9 cellular contexts compared by ENCODE assay signal in the genomic region with DNA sequence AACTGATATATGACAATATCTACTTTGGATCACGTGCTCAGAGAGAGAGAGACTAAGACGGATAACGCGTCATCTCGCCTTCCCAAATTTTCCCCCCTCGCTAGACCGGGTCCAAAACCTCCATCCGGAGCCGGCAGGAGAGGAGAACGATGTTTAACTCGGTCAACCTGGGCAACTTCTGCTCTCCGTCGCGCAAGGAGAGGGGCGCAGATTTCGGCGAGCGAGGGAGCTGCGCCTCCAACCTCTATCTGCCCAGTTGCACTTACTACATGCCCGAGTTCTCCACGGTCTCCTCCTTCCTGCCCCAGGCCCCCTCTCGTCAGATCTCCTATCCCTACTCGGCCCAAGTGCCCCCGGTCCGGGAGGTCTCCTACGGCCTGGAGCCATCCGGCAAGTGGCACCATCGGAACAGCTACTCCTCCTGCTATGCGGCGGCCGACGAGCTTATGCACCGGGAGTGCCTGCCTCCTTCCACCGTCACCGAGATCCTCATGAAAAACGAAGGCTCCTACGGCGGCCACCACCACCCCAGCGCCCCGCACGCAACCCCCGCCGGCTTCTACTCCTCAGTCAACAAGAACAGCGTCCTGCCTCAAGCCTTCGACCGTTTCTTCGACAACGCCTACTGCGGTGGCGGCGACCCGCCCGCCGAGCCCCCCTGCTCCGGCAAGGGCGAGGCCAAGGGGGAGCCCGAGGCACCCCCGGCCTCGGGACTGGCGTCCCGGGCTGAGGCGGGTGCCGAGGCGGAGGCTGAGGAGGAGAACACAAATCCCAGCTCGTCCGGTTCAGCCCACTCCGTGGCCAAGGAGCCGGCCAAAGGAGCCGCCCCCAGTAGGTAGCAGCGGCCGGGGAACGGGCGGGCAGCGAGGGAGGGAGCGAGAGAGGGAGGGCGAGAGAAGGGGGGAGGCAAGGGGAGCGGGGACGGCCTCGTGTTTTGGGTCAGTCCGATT. TPM values are rescaled to one million over a fixed set of nuclear protein-coding genes. Genes with fewer than 3 reads are reported as not detected.
DNase-seq lines count a peak whose midpoint lies in the region; ATAC-seq and TF ChIP-seq lines count a peak whose summit lies in the region.
"Had no signal": no experiment of that assay in that cellular context is flagged by ENCODE, and none has a peak within 500 bp of the region (broad histone marks: within the 10 kb centered on the region; RNA-seq: fewer than 3 reads in every experiment).

A gene (plus strand): TSS at position 34 of the 950 bp plus-strand sequence. CDS start 116 bp downstream, at position 150.

- peaks cover 15% of the 10 kb centered on the region for H3K4me1 Mint-ChIP-seq in osteocyte (ENCODE audit: unreplicated experiment)

- no peaks in the 10 kb centered on the region for H3K27me3 ChIP-seq in MG63
- peaks cover 31 to 100% (median 87%) of the 10 kb centered on the region in 4 donors for H3K27me3 ChIP-seq in esophagus squamous epithelium

- peak within 1 kb of the TSS; percentile 14 for H3K4me3 Mint-ChIP-seq in osteocyte (ENCODE audit: unreplicated experiment)

- TF ChIP-seq CTCF in coronary artery (IDR thresholded peaks at IDR 0.05) (no peak), osteocyte (IDR thresholded peaks at IDR 0.05) (no peak), esophagus squamous epithelium (IDR thresholded peaks at IDR 0.05) (no peak)

- WGBS in esophagus squamous epithelium, 2 donors, result 9 to 21% methylated on average over 24 to 32 of the region's 80 CpGs

- intact Hi-C loops in esophagus squamous epithelium (cut with DNase I), result no loop called here

- TF ChIP-seq POLR2A in esophagus squamous epithelium (IDR thresholded peaks at IDR 0.05), result no peak

- no peak within 1 kb of the TSS for H3K27ac Mint-ChIP-seq in osteocyte (ENCODE audit: unreplicated experiment)

- ATAC-seq in GM21723 (IDR thresholded peaks at IDR 0.05; ENCODE audit: unreplicated experiment), result no peak

- no peaks in the 10 kb centered on the region for H3K9me3 Mint-ChIP-seq in osteocyte (ENCODE audit: unreplicated experiment)

- H3K9me3 ChIP-seq in MG63, result no peaks in the 10 kb centered on the region
- H3K9me3 ChIP-seq in esophagus squamous epithelium, result no peaks in the 10 kb centered on the region

- DNase-seq in COLO829 (ENCODE audit: low spot score) (peak; percentile 45), MG63 (peak; percentile 86), coronary artery (ENCODE audit: low spot score) (no peak), osteocyte (ENCODE audit: extremely low spot score, unreplicated experiment) (no peak), NCI-H1930 (lab: John Stamatoyannopoulos, UW) (no peak), esophagus squamous epithelium (lab: John Stamatoyannopoulos, UW) (no peak), NCI-H2107 treated with DMSO at 0.1 percent for 48 hours (lab: John Stamatoyannopoulos, UW; ENCODE audit: unreplicated experiment) (no peak)
- DNase-seq: islet precursor cell had no signal

- H3K27ac ChIP-seq in coronary artery (no peak within 1 kb of the TSS), esophagus squamous epithelium (no peak within 1 kb of the TSS)

- H3K27me3 Mint-ChIP-seq in osteocyte (ENCODE audit: unreplicated experiment), result peaks cover 90% of the 10 kb centered on the region

- peaks cover 20 to 34% (median 20%) of the 10 kb centered on the region in 3 donors for H3K4me1 ChIP-seq in esophagus squamous epithelium

- no peaks in the 10 kb centered on the region for H3K36me3 Mint-ChIP-seq in osteocyte (ENCODE audit: unreplicated experiment)

- H3K4me3 ChIP-seq in MG63 (peak within 1 kb of the TSS; percentile 68), coronary artery (peak within 1 kb of the TSS; percentile 63), esophagus squamous epithelium (peak within 1 kb of the TSS in 1 of 4 donors; percentile 56)

- H3K36me3 ChIP-seq in MG63 (peaks cover 3% of the 10 kb centered on the region; the same call in 1 of the 2 replicates), esophagus squamous epithelium (no peaks in the 10 kb centered on the region)

RNA-seq across cellular contexts. Expression of the gene that starts here (rescaled TPM):
- 0.30 and 1.3 TPM in 2 replicates for total RNA-seq in MG63 (2014; rRNA removed; shearing (Covaris generic); ENCODE audit: low replicate concordance)
- total RNA-seq in osteocyte (not detected in 2 replicates), esophagus squamous epithelium (not detected)

Comparison
In these comparisons a context has a peak if more than half of its experiments do, and no peak if none do; other contexts are left out.
1. DNase-seq: peak in COLO829 (single experiment) and MG63 (single experiment); none in coronary artery (single experiment), osteocyte (single experiment), NCI-H1930 (0 of 2), esophagus squamous epithelium (single experiment) and NCI-H2107 treated with DMSO at 0.1 percent for 48 hours (single experiment).